Comparison of ENCODE assay signal across 8 cellular contexts in the genomic region with DNA sequence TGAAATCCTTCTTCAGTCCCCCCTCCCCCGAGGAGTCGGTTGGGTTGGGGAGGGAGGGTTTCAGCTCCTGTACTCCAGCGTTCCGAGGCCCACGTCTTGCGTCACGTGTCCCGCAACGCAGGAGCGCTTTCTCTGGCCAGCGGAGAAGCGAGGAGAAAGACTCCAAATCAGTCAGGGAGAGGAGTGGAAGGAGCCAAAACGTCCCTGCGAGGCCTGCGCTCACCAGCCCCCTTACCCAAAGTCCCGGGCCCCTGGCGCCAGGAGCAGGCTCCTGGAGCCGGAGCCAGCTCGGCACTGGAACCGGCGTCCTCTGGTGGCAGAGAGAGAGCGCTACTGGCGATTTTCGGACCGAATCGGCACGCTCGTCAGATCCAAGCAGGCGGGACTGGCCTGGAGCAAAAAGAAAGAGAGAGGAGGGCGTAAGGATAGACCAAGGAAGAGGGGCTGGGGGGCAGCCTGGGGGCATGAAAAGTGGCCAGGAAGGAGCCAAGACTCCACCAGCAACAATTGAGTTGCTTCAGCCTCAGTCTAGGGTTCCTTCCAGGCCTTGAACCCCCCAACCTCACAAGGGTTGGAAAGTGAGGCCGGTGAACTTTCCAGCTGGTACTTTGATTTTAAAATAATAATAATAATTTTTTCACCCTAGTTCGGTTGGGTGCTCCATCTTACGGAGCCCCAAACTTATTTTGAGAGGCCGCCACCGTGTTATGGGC. TPM values are rescaled to one million over a fixed set of nuclear protein-coding genes. Genes with fewer than 3 reads are reported as not detected.
DNase-seq lines count a peak whose midpoint lies in the region; ATAC-seq, FAIRE-seq and TF ChIP-seq lines count a peak whose summit lies in the region.

Gene GNAS (plus strand): TSS at position 158 of the 713 bp plus-strand sequence.

- intact Hi-C loops in pancreas (cut with DNase I) (loop anchor here in 1 of 3 donors (10.0 kb wide), 1 partner anchor 602 kb away; no protein-coding TSS in a partner anchor), aorta (cut with DNase I) (loop anchor here in 1 of 2 donors (5.0 kb wide), 2 partner anchors 200 to 615 kb away; partner anchors contain the start of gene STX16)

- peaks cover 0 to 12% of the 10 kb centered on the region in 2 donors for H3K27me3 ChIP-seq in Peyer's patch
- H3K27me3 ChIP-seq in cardiac muscle cell, result peaks cover 64% of the 10 kb centered on the region
- H3K27me3 ChIP-seq in pancreas, result peaks cover 0 to 8% (median 0%) of the 10 kb centered on the region in 4 donors
- H3K27me3 ChIP-seq in aorta (ENCODE audit: control insufficient read depth in 1 of 2, insufficient read depth in 2 of 2, low read length in 1 of 2), result no peaks in the 10 kb centered on the region

- H3K9me3 ChIP-seq in Peyer's patch (no peaks in the 10 kb centered on the region), cardiac muscle cell (ENCODE audit: low read depth) (no peaks in the 10 kb centered on the region), pancreas (no peaks in the 10 kb centered on the region), aorta (ENCODE audit: control insufficient read depth, low read length) (no peaks in the 10 kb centered on the region)

- no peaks in the 10 kb centered on the region for H3K36me3 Mint-ChIP-seq in activated naive CD8-positive, alpha-beta T cell treated with anti-CD3 and anti-CD28 coated beads, Interleukin-2, amount 10 ng/mL, durations not matched to agents 7 days and 5 days

- no peak within 1 kb of the TSS for H3K27ac Mint-ChIP-seq in activated naive CD8-positive, alpha-beta T cell treated with anti-CD3 and anti-CD28 coated beads, Interleukin-2, amount 10 ng/mL, durations not matched to agents 7 days and 5 days

- TF ChIP-seq CTCF in GM12864 (IDR thresholded peaks at IDR 0.05; ENCODE audit: low read depth, low read length, missing control alignments) (peak; percentile 67), Peyer's patch (IDR thresholded peaks at IDR 0.05) (peak in 4 of 6 experiments; percentile 44 to 55 (median 50)), cardiac muscle cell (IDR thresholded peaks at IDR 0.05; ENCODE audit: low read depth, low read length) (peak; percentile 78), pancreas (IDR thresholded peaks at IDR 0.05) (peak; percentile 14 to 50 (median 29))

- 31 to 32% methylated on average over 34 to 35 of the region's 35 CpGs for WGBS in pancreas, 2 donors
- 40 to 49% methylated on average over 35 of the region's 35 CpGs for WGBS in aorta, 2 donors

- ATAC-seq in activated naive CD8-positive, alpha-beta T cell treated with anti-CD3 and anti-CD28 coated beads, Interleukin-2, amount 10 ng/mL, durations not matched to agents 7 days and 5 days (ENCODE audit: low read depth), result no peak
- ATAC-seq in pancreas, result peak; percentile 66 to 78 (median 76)
- no peak for ATAC-seq in aorta (ENCODE audit: low FRiP score)
- ATAC-seq in GM21529 (IDR thresholded peaks at IDR 0.05; ENCODE audit: unreplicated experiment), result no peak
- ATAC-seq in HG03108 (IDR thresholded peaks at IDR 0.05; ENCODE audit: unreplicated experiment), result no peak

- peaks cover 0 to 9% (median 4%) of the 10 kb centered on the region in 4 donors for H3K4me1 ChIP-seq in Peyer's patch
- H3K4me1 ChIP-seq in cardiac muscle cell (ENCODE audit: low read depth), result no peaks in the 10 kb centered on the region
- H3K4me1 ChIP-seq in pancreas, result no peaks in the 10 kb centered on the region
- no peaks in the 10 kb centered on the region for H3K4me1 ChIP-seq in aorta (ENCODE audit: control insufficient read depth in 1 of 2, insufficient read depth in 2 of 2, low read length in 2 of 2)

- H3K27ac ChIP-seq in Peyer's patch (no peak within 1 kb of the TSS), cardiac muscle cell (no peak within 1 kb of the TSS), pancreas (no peak within 1 kb of the TSS), aorta (ENCODE audit: low read depth in 1 of 2, low read length in 2 of 2) (no peak within 1 kb of the TSS)

- DNase-seq in GM12864 (ENCODE audit: low read depth), result no peak
- DNase-seq in Peyer's patch, result peak in 2 of 3 donors; percentile 63 to 65
- DNase-seq in activated naive CD8-positive, alpha-beta T cell treated with anti-CD3 and anti-CD28 coated beads, Interleukin-2, amount 10 ng/mL, durations not matched to agents 7 days and 5 days, result peak; percentile 71
- peak; percentile 70 to 82 for DNase-seq in cardiac muscle cell (ENCODE audit: low read depth in 1 of 2, low spot score in 1 of 2)
- peak; percentile 40 to 81 (median 66) for DNase-seq in pancreas
- peak; percentile 73 to 87 for DNase-seq in aorta

- H3K4me1 Mint-ChIP-seq in activated naive CD8-positive, alpha-beta T cell treated with anti-CD3 and anti-CD28 coated beads, Interleukin-2, amount 10 ng/mL, durations not matched to agents 7 days and 5 days, result peaks cover 39% of the 10 kb centered on the region

- POLR2A ChIA-PET in activated naive CD8-positive, alpha-beta T cell treated with anti-CD3 and anti-CD28 coated beads, Interleukin-2, amount 10 ng/mL, durations not matched to agents 7 days and 5 days (lab: Charles Lee), result interaction anchor here (1.2 to 2.5 kb wide), 2 partner anchors 36 to 201 kb away, joined by 3 to 21 read pairs; partner anchors contain the start of gene STX16

- no peak for FAIRE-seq in pancreas (lab: Jason Lieb, UNC)

- H3K36me3 ChIP-seq in Peyer's patch, result no peaks in the 10 kb centered on the region
- H3K36me3 ChIP-seq in cardiac muscle cell, result no peaks in the 10 kb centered on the region
- H3K36me3 ChIP-seq in pancreas, result no peaks in the 10 kb centered on the region
- H3K36me3 ChIP-seq in aorta (ENCODE audit: control insufficient read depth in 1 of 2, insufficient read depth in 2 of 2, low read length in 1 of 2), result no peaks in the 10 kb centered on the region

- H3K27me3 Mint-ChIP-seq in activated naive CD8-positive, alpha-beta T cell treated with anti-CD3 and anti-CD28 coated beads, Interleukin-2, amount 10 ng/mL, durations not matched to agents 7 days and 5 days, result peaks cover 63% of the 10 kb centered on the region

- TF ChIP-seq POLR2A in Peyer's patch (IDR thresholded peaks at IDR 0.05), result no peak

- H3K4me3 ChIP-seq in GM12864 (ENCODE audit: low read depth, low read length) (peak within 1 kb of the TSS; percentile 61), Peyer's patch (peak within 1 kb of the TSS; percentile 28 to 51 (median 41)), cardiac muscle cell (peak within 1 kb of the TSS; percentile 52), pancreas (peak within 1 kb of the TSS; percentile 9 to 55 (median 30)), aorta (ENCODE audit: low read length in 2 of 2) (no peak within 1 kb of the TSS)

- no peaks in the 10 kb centered on the region for H3K9me3 Mint-ChIP-seq in activated naive CD8-positive, alpha-beta T cell treated with anti-CD3 and anti-CD28 coated beads, Interleukin-2, amount 10 ng/mL, durations not matched to agents 7 days and 5 days

- peak within 1 kb of the TSS; percentile 91 for H3K4me3 Mint-ChIP-seq in activated naive CD8-positive, alpha-beta T cell treated with anti-CD3 and anti-CD28 coated beads, Interleukin-2, amount 10 ng/mL, durations not matched to agents 7 days and 5 days

RNA-seq across cellular contexts. Expression of gene GNAS, which starts in this region (rescaled TPM):
- total RNA-seq in Peyer's patch (100 to 1,000 TPM; 382 to 889 (median 658) TPM), cardiac muscle cell (1,319 and 1,641 TPM in 2 replicates), pancreas (100 to 1,000 TPM; 349 to 850 (median 535) TPM), aorta (100 to 1,000 TPM; 838 to 881 TPM)
- total RNA-seq in activated naive CD8-positive, alpha-beta T cell treated with anti-CD3 and anti-CD28 coated beads, Interleukin-2, amount 10 ng/mL, durations not matched to agents 7 days and 5 days, result 100 to 1,000 TPM; 912 to 979 TPM
- polyA plus RNA-seq in cardiac muscle cell (2,522 and 2,744 TPM in 2 replicates), pancreas (1,000 to 10,000 TPM; 1,207 to 2,220 TPM), aorta (1,000 to 10,000 TPM in 1 of 2 donors, 100 to 1,000 TPM in 1; 934 to 1,060 TPM)

Comparison
In these comparisons a context has a peak if more than half of its experiments do, and no peak if none do; other contexts are left out.
1. H3K4me3 ChIP-seq: peak in GM12864 (single experiment), Peyer's patch (4 of 4), cardiac muscle cell (single experiment) and pancreas (4 of 4); none in aorta (0 of 2).
2. ATAC-seq: peak in pancreas (4 of 4); none in activated naive CD8-positive, alpha-beta T cell treated with anti-CD3 and anti-CD28 coated beads, Interleukin-2, amount 10 ng/mL, durations not matched to agents 7 days and 5 days (single experiment), aorta (single experiment), GM21529 (single experiment) and HG03108 (single experiment).
3. Peak in every context shown above with its lines, with median percentiles within 50 percentile points of each other: CTCF ChIP-seq.